Comparison of ENCODE assay signal across 1 cellular context in the genomic region with DNA sequence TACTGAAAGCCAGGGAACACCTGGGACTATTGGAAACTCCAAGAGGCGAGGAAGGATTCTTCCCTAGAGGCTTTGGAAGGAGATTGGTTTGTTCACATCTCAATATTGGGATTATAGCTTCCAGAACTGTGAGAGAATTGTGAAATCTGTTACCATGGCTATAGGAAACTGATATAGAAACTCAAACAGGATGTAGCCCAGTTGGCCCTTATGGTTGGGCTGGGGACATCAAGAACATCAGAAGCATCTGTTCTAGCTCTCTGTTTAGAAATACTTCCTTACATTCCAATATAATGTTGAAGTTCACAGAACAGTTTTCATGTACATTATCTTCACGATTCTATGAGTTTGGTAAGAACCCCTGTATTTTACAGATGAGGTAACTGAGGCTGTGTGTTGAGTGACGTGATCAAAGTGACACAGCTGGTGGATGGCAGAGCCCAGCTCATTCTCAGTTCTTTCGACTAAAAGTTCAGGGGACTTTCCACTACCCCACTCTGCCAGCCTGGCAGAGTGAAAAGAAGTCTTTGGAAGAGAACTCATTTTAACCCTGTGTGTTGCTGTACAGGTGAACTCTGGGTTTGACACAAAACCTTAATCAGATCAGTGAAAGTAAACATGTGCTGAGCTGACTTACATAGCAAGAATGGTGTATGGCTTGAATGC.
TF ChIP-seq lines count a peak whose summit lies in the region.

No MANE protein-coding gene starts in this region.

TF ChIP-seq in SK-N-SH, 30 proteins besides CTCF, POLR2A, EP300 and RAD21 (continued from another document):
- TF ChIP-seq RXRA (IDR thresholded peaks at IDR 0.05; ENCODE audit: borderline replicate concordance, low read depth): no peak
- TF ChIP-seq FOXM1 (IDR thresholded peaks at IDR 0.05; ENCODE audit: low read depth): no peak
TF ChIP-seq in SK-N-SH: peak in this region for 0.
